8 cellular contexts compared by ENCODE assay signal in the genomic region with DNA sequence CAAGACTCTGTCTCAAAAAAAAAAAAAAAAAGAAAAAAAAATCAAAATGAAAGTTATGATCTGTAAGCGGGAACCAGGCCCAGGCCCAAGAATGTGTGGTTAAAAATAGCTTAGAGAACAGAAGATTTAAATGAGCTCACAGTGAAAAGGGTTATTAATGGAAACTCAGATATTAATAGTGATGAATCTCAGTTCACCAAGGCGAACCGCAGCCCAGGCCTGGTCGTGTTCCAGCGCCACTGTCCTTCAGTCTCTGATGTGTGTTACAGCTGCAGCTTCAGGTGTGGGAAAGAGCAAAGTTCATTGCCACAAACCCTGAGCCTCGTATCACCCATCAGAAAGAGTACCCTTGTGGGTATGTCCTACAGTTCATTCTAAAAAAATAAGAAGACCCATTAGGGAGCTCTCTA.
DNase-seq lines count a peak whose midpoint lies in the region; ATAC-seq and TF ChIP-seq lines count a peak whose summit lies in the region.

No MANE protein-coding gene starts in this region.

- ATAC-seq in GM18868 (IDR thresholded peaks at IDR 0.05; ENCODE audit: unreplicated experiment): peak; percentile 79
- peak; percentile 44 for ATAC-seq in HG02970 (IDR thresholded peaks at IDR 0.05; ENCODE audit: low FRiP score, unreplicated experiment)
- peak; percentile 40 for ATAC-seq in body of pancreas
- peak; percentile 67 for ATAC-seq in sciatic nerve

- H3K36me3 ChIP-seq in body of pancreas (replicated peaks in 1 of 2; ENCODE audit: insufficient read depth in 1 of 2, low read depth in 2 of 2) (no peaks in the 10 kb centered on the region), thyroid gland (no peaks in the 10 kb centered on the region)

- H3K4me3 ChIP-seq in body of pancreas (no peak overlapping the region), thyroid gland (replicated peaks in 1 of 3) (no peak overlapping the region)

- H3K9me3 ChIP-seq in body of pancreas (no peaks in the 10 kb centered on the region), thyroid gland (no peaks in the 10 kb centered on the region)

- H3K4me1 ChIP-seq in body of pancreas (peaks cover 18% of the 10 kb centered on the region), thyroid gland (peaks cover 0 to 22% of the 10 kb centered on the region in 2 donors)

- TF ChIP-seq POLR2A in body of pancreas (IDR thresholded peaks at IDR 0.05) (no peak), thyroid gland (IDR thresholded peaks at IDR 0.05) (no peak)

- intact Hi-C loops in body of pancreas (cut with DNase I) (no loop called here), sciatic nerve (cut with DNase I) (no loop called here), thyroid gland (cut with DNase I) (no loop called here)

- peak; percentile 23 to 68 (median 40) for DNase-seq in body of pancreas
- DNase-seq in sciatic nerve (ENCODE audit: low spot score): peak; percentile 64
- DNase-seq in UCSD-AML1 (lab: John Stamatoyannopoulos, UW; ENCODE audit: unreplicated experiment): no peak
- DNase-seq in activated CD4-positive, alpha-beta T cell treated with anti-CD3 and anti-CD28 coated beads for 48 hours: no peak
- no peak for DNase-seq in thyroid gland
- DNase-seq in iPS-NIHi7 (ENCODE audit: extremely low spot score): no peak

- H3K27ac ChIP-seq in body of pancreas: peak overlapping the region in 3 of 4 donors; percentile 13 to 37 (median 31)
- no peak overlapping the region for H3K27ac ChIP-seq in thyroid gland

- WGBS in body of pancreas, 2 donors: 13 to 18% methylated on average over 6 of the region's 6 CpGs
- 47 to 64% methylated on average over 6 of the region's 6 CpGs for WGBS in thyroid gland, 2 donors

- H3K27me3 ChIP-seq in body of pancreas (no peaks in the 10 kb centered on the region), thyroid gland (no peaks in the 10 kb centered on the region)

- TF ChIP-seq CTCF in body of pancreas (IDR thresholded peaks at IDR 0.05): no peak
- TF ChIP-seq CTCF in thyroid gland (IDR thresholded peaks at IDR 0.05): no peak

Comparison
In these comparisons a context has a peak if more than half of its experiments do, and no peak if none do; other contexts are left out.
1. DNase-seq: peak in body of pancreas (4 of 4) and sciatic nerve (single experiment); none in UCSD-AML1 (single experiment), activated CD4-positive, alpha-beta T cell treated with anti-CD3 and anti-CD28 coated beads for 48 hours (single experiment), thyroid gland (0 of 2) and iPS-NIHi7 (single experiment).
2. H3K27ac ChIP-seq: peak in body of pancreas (3 of 4); none in thyroid gland (0 of 3).
3. Peak in every context shown above with its lines, with median percentiles within 50 percentile points of each other: ATAC-seq.